9 cellular contexts compared by ENCODE assay signal in genomic region chr9:72589684-72590555, GRCh38.
DNase-seq lines count a peak whose midpoint lies in the region; ATAC-seq and TF ChIP-seq lines count a peak whose summit lies in the region.
"Had no signal": no experiment of that assay in that cellular context is flagged by ENCODE, and none has a peak within 500 bp of the region (broad histone marks: within the 10 kb centered on the region; RNA-seq: fewer than 3 reads in every experiment).

No MANE protein-coding gene starts in this region.

- H3K4me3 ChIP-seq in HCT116 (replicated peaks in 1 of 2; ENCODE audit: low read depth in 1 of 2, low read length in 2 of 2) (no peak overlapping the region), esophagus squamous epithelium (no peak overlapping the region), spleen (no peak overlapping the region)

- H3K27ac ChIP-seq in HCT116 (ENCODE audit: low read depth, low read length) (no peak overlapping the region), esophagus squamous epithelium (peak overlapping the region in 3 of 4 donors; percentile 39 to 65 (median 46)), spleen (peak overlapping the region in 6 of 8 donors; percentile 3 to 79 (median 66))

- H3K9ac ChIP-seq in HCT116 (ENCODE audit: low read length) = no peak overlapping the region

- no peaks in the 10 kb centered on the region for H3K27me3 ChIP-seq in HCT116 (ENCODE audit: insufficient read depth, low read length)
- no peaks in the 10 kb centered on the region for H3K27me3 ChIP-seq in esophagus squamous epithelium
- no peaks in the 10 kb centered on the region for H3K27me3 ChIP-seq in spleen (replicated peaks in 1 of 7)

- RAD21 ChIA-PET in HCT116 (lab: Charles Lee; ENCODE audit: low non-redundant PET in 1 of 2, low total read pairs in 2 of 2, uncharacterized antibody in 2 of 2, unreplicated experiment in 2 of 2) = interaction anchor here in 1 of 2 experiments (0.6 kb wide), 1 partner anchor 226 kb away, joined by 3 read pairs; no protein-coding TSS in a partner anchor

- H3K9me3 ChIP-seq in HCT116 (ENCODE audit: control insufficient read depth in 1 of 2, insufficient read depth in 1 of 2, low read depth in 1 of 2, low read length in 2 of 2) (no peaks in the 10 kb centered on the region), esophagus squamous epithelium (no peaks in the 10 kb centered on the region), spleen (no peaks in the 10 kb centered on the region)

- ATAC-seq in HCT116 = no peak
- no peak for ATAC-seq in HG03097 (IDR thresholded peaks at IDR 0.05; ENCODE audit: low FRiP score, unreplicated experiment)
- ATAC-seq: WTC11 had no signal

- CTCF ChIA-PET in HCT116 (lab: Charles Lee) = interaction anchor here (0.7 to 2.9 kb wide), 4 partner anchors 225 to 309 kb away, joined by 3 to 10 read pairs (median 4); partner anchors contain the start of gene ZFAND5

- 51 to 53% methylated on average over 4 of the region's 4 CpGs for WGBS in esophagus squamous epithelium, 2 donors
- 58 to 68% (median 61%) methylated on average over 4 of the region's 4 CpGs for WGBS in spleen, 5 donors

- TF ChIP-seq CTCF in HCT116 (IDR thresholded peaks at IDR 0.05 in 2 of 3, conservative IDR thresholded peaks at IDR 0.05 in 1 of 3; ENCODE audit: borderline replicate concordance in 1 of 3, insufficient read depth in 1 of 3, low read depth in 2 of 3, low read length in 2 of 3) (no peak), esophagus squamous epithelium (IDR thresholded peaks at IDR 0.05) (no peak), spleen (IDR thresholded peaks at IDR 0.05 in 8 of 11, conservative IDR thresholded peaks at IDR 0.05 in 3 of 11) (no peak)

- POLR2A ChIA-PET in HCT116 (lab: Charles Lee) = interaction anchor here (1.2 to 2.5 kb wide), 5 partner anchors 13 to 295 kb away, joined by 3 to 16 read pairs (median 4); partner anchors contain the start of gene ZFAND5

- intact Hi-C loops in HCT116 (cut with micrococcal nuclease) (loop anchor here (5.0 kb wide), 2 partner anchors 232 to 553 kb away; no protein-coding TSS in a partner anchor), esophagus squamous epithelium (cut with DNase I) (loop anchor here (5.0 to 10.0 kb wide), 3 partner anchors 228 to 545 kb away; no protein-coding TSS in a partner anchor), spleen (cut with DNase I; ENCODE audit: low total_unique reads) (loop anchor here (5.0 kb wide), 1 partner anchor 308 kb away; no protein-coding TSS in a partner anchor)

- peak overlapping the region; percentile 22; the same call in 1 of the 2 replicates for H3K4me2 ChIP-seq in HCT116 (ENCODE audit: low read length)

- DNase-seq in HCT116 (ENCODE audit: low read depth, low spot score) = no peak
- DNase-seq in SKM-1 (lab: John Stamatoyannopoulos, UW; ENCODE audit: unreplicated experiment) = peak; percentile 44
- no peak for DNase-seq in esophagus squamous epithelium (lab: John Stamatoyannopoulos, UW)
- DNase-seq in spleen = no peak
- DNase-seq in AG08395 (ENCODE audit: low spot score) = no peak
- no peak for DNase-seq in NCI-H128 (lab: John Stamatoyannopoulos, UW; ENCODE audit: unreplicated experiment)
- DNase-seq: NCI-H1417 treated with DMSO at 0.1 percent for 48 hours had no signal

- no peaks in the 10 kb centered on the region for H3K9me2 ChIP-seq in HCT116 (ENCODE audit: insufficient read depth)

- H3K79me2 ChIP-seq in HCT116 (ENCODE audit: insufficient read depth, low read length) = no peaks in the 10 kb centered on the region

- H3K4me1 ChIP-seq in HCT116 (ENCODE audit: control insufficient read depth in 1 of 2, insufficient read depth in 2 of 2, low read length in 2 of 2) (peaks cover 14 to 42% of the 10 kb centered on the region in 2 experiments), esophagus squamous epithelium (peaks cover 0 to 61% (median 29%) of the 10 kb centered on the region in 3 donors), spleen (peaks cover 0 to 79% (median 26%) of the 10 kb centered on the region in 6 donors)

- H2AFZ ChIP-seq in HCT116 (ENCODE audit: low read depth, low read length, poor library complexity, severe bottlenecking) = peak overlapping the region; percentile 33

- BruUV-seq in HCT116 (replicated peaks; lab: Mats Ljungman, UMichigan) = no TSS peak

- no peak for TF ChIP-seq POLR2A in HCT116 (IDR thresholded peaks at IDR 0.05; ENCODE audit: borderline replicate concordance, extremely low read depth, insufficient read depth, insufficient read length)
- TF ChIP-seq POLR2A in esophagus squamous epithelium (IDR thresholded peaks at IDR 0.05) = no peak
- TF ChIP-seq POLR2A in spleen (IDR thresholded peaks at IDR 0.05) = no peak

- H3K36me3 ChIP-seq in HCT116 (ENCODE audit: control insufficient read depth in 1 of 2, insufficient read depth in 2 of 2, low read length in 2 of 2) = no peaks in the 10 kb centered on the region
- no peaks in the 10 kb centered on the region for H3K36me3 ChIP-seq in esophagus squamous epithelium
- no peaks in the 10 kb centered on the region for H3K36me3 ChIP-seq in spleen

- H4K20me1 ChIP-seq in HCT116 (ENCODE audit: insufficient read depth) = no peaks in the 10 kb centered on the region

- TF ChIP-seq RAD21 in HCT116 (IDR thresholded peaks at IDR 0.05; ENCODE audit: low read depth) = no peak

TF ChIP-seq in HCT116, 20 proteins besides CTCF, POLR2A, EP300 and RAD21:
- TF ChIP-seq ZNF274 (IDR thresholded peaks at IDR 0.05; ENCODE audit: low read depth, low read length) = no peak
- no peak for TF ChIP-seq FOSL1 (IDR thresholded peaks at IDR 0.05; ENCODE audit: low read depth)
- TF ChIP-seq, protein P1, sequence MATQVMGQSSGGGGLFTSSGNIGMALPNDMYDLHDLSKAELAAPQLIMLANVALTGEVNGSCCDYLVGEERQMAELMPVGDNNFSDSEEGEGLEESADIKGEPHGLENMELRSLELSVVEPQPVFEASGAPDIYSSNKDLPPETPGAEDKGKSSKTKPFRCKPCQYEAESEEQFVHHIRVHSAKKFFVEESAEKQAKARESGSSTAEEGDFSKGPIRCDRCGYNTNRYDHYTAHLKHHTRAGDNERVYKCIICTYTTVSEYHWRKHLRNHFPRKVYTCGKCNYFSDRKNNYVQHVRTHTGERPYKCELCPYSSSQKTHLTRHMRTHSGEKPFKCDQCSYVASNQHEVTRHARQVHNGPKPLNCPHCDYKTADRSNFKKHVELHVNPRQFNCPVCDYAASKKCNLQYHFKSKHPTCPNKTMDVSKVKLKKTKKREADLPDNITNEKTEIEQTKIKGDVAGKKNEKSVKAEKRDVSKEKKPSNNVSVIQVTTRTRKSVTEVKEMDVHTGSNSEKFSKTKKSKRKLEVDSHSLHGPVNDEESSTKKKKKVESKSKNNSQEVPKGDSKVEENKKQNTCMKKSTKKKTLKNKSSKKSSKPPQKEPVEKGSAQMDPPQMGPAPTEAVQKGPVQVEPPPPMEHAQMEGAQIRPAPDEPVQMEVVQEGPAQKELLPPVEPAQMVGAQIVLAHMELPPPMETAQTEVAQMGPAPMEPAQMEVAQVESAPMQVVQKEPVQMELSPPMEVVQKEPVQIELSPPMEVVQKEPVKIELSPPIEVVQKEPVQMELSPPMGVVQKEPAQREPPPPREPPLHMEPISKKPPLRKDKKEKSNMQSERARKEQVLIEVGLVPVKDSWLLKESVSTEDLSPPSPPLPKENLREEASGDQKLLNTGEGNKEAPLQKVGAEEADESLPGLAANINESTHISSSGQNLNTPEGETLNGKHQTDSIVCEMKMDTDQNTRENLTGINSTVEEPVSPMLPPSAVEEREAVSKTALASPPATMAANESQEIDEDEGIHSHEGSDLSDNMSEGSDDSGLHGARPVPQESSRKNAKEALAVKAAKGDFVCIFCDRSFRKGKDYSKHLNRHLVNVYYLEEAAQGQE (IDR thresholded peaks at IDR 0.05; ENCODE audit: low read depth) = no peak
- no peak for TF ChIP-seq ELF1 (IDR thresholded peaks at IDR 0.05; ENCODE audit: borderline replicate concordance, low read depth)
- no peak for TF ChIP-seq EZH2 (IDR thresholded peaks at IDR 0.05)
- no peak for TF ChIP-seq TCF7L2 (IDR thresholded peaks at IDR 0.05; ENCODE audit: borderline replicate concordance, extremely low read depth, insufficient read depth, insufficient read length)
- TF ChIP-seq, protein P2, sequence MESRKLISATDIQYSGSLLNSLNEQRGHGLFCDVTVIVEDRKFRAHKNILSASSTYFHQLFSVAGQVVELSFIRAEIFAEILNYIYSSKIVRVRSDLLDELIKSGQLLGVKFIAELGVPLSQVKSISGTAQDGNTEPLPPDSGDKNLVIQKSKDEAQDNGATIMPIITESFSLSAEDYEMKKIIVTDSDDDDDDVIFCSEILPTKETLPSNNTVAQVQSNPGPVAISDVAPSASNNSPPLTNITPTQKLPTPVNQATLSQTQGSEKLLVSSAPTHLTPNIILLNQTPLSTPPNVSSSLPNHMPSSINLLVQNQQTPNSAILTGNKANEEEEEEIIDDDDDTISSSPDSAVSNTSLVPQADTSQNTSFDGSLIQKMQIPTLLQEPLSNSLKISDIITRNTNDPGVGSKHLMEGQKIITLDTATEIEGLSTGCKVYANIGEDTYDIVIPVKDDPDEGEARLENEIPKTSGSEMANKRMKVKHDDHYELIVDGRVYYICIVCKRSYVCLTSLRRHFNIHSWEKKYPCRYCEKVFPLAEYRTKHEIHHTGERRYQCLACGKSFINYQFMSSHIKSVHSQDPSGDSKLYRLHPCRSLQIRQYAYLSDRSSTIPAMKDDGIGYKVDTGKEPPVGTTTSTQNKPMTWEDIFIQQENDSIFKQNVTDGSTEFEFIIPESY (IDR thresholded peaks at IDR 0.05; ENCODE audit: extremely low read depth, insufficient replicate concordance, low read length) = no peak
- no peak for TF ChIP-seq ATF3 (IDR thresholded peaks at IDR 0.05)
- TF ChIP-seq JUND (IDR thresholded peaks at IDR 0.05) = no peak
- no peak for TF ChIP-seq EZH2phosphoT487 (IDR thresholded peaks at IDR 0.05; ENCODE audit: borderline replicate concordance)
- TF ChIP-seq, protein P3, sequence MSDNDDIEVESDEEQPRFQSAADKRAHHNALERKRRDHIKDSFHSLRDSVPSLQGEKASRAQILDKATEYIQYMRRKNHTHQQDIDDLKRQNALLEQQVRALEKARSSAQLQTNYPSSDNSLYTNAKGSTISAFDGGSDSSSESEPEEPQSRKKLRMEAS (IDR thresholded peaks at IDR 0.05) = no peak
- TF ChIP-seq YY1 (IDR thresholded peaks at IDR 0.05; ENCODE audit: extremely low read depth, insufficient replicate concordance, low read depth, low read length) = no peak
- no peak for TF ChIP-seq CEBPB (IDR thresholded peaks at IDR 0.05; ENCODE audit: low read depth)
- no peak for TF ChIP-seq SIN3A (IDR thresholded peaks at IDR 0.05; ENCODE audit: low read depth)
- no peak for TF ChIP-seq EGR1 (IDR thresholded peaks at IDR 0.05; ENCODE audit: low read depth)
- no peak for TF ChIP-seq POLR2AphosphoS5 (IDR thresholded peaks at IDR 0.05; ENCODE audit: low read depth, low read length)
